In genomic region chr4:91598696-91599095, GRCh38 we compare ENCODE assay signal across 25 cellular contexts.
"Had no signal": no experiment of that assay in that cellular context is flagged by ENCODE, and none has a peak within 500 bp of the region (broad histone marks: within the 10 kb centered on the region; RNA-seq: fewer than 3 reads in every experiment).

No MANE protein-coding gene starts in this region.

- H3K27ac ChIP-seq: adrenal gland, KMS-11, Peyer's patch, RWPE1, SJCRH30, WERI-Rb-1 had no signal

- H3K4me1 ChIP-seq: adrenal gland, Peyer's patch, SJCRH30 had no signal

- ATAC-seq: activated CD4-positive, CD25-positive, alpha-beta regulatory T cell treated with anti-CD3 and anti-CD28 coated beads, Interleukin-2, amount 50 U/mL, for 24 hours; activated CD8-positive, alpha-beta T cell treated with anti-CD3 and anti-CD28 coated beads, Interleukin-2, amount 10 ng/mL, durations not matched to agents 7 days and 5 days had no signal

- H3K27me3 ChIP-seq: adrenal gland, Peyer's patch had no signal

- H3K4me2 ChIP-seq: KMS-11, SK-N-SH had no signal

- H3K9ac ChIP-seq: KMS-11, SK-N-SH had no signal

- H3K36me3 ChIP-seq: adrenal gland, Peyer's patch, SJCRH30, WERI-Rb-1 had no signal

- DNase-seq: activated CD4-positive, alpha-beta T cell treated with anti-CD3 and anti-CD28 coated beads for 4 hours; activated CD8-positive, alpha-beta memory T cell treated with anti-CD3 and anti-CD28 coated beads, Interleukin-2, amount 50 U/mL, for 48 hours; activated CD8-positive, alpha-beta T cell treated with anti-CD3 and anti-CD28 coated beads, Interleukin-2, amount 10 ng/mL, durations not matched to agents 7 days and 5 days; activated naive CD4-positive, alpha-beta T cell treated with anti-CD3 and anti-CD28 coated beads, Interleukin-2, amount 50 U/mL, for 16 hours; activated naive CD8-positive, alpha-beta T cell treated with anti-CD3 and anti-CD28 coated beads, Interleukin-2, amount 10 ng/mL, durations not matched to agents 7 days and 5 days; activated T-cell treated with anti-CD3 and anti-CD28 coated beads, Interleukin-2, amount 50 U/mL, for 1 hour; adrenal gland; anterior cingulate cortex; caudate nucleus; NCI-H1105; NCI-H1436; NCI-H1694 treated with DMSO at 0.1 percent for 48 hours; NCI-H2029 treated with DMSO at 0.1 percent for 48 hours; NCI-H345; NCI-H510A treated with DMSO at 0.1 percent for 48 hours; NCI-H69; Peyer's patch; Right ventricle myocardium superior; SJCRH30; SK-N-SH; T-helper 1 cell; WERI-Rb-1 had no signal

- H3K9me3 ChIP-seq: adrenal gland, Peyer's patch, SJCRH30, SK-N-SH had no signal

- H3K4me3 ChIP-seq: adrenal gland, Peyer's patch, SJCRH30 had no signal
